Comparison of ENCODE assay signal across 16 cellular contexts in the genomic region with DNA sequence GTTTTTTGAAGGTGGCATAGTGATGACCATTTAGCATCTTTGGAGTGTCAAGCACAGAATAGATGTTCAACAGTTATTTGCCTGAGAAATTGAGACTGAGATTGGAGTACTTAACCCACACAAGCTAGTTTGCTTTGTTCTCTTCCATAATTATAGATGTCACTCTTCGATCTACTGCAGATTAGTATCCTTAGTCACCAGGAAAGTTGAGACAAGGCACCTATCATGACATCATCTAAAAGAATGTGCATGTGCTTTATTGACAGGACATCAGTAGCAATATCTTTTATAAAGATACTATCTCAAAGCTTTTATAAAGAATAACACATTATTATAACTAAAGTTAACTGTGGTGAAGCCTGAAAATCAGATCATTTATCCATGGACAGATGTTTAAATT. TPM values are rescaled to one million over a fixed set of nuclear protein-coding genes. Genes with fewer than 3 reads are reported as not detected.
DNase-seq lines count a peak whose midpoint lies in the region; ATAC-seq and TF ChIP-seq lines count a peak whose summit lies in the region.
"Had no signal": no experiment of that assay in that cellular context is flagged by ENCODE, and none has a peak within 500 bp of the region (broad histone marks: within the 10 kb centered on the region; RNA-seq: fewer than 3 reads in every experiment).

No MANE protein-coding gene starts in this region.

- CTCF ChIA-PET in HEK293T (lab: Yijun Ruan, JAX) (no interaction called here), SK-N-SH (lab: Yijun Ruan, JAX) (interaction anchor here (1.5 to 1.9 kb wide), 2 partner anchors 11 to 79 kb away, joined by 4 to 5 read pairs; no protein-coding TSS in a partner anchor)

- 79% methylated on average over 1 of the region's 1 CpG for WGBS in SK-N-SH (ENCODE audit: low lambda C conversion rate)

- no peak for TF ChIP-seq RAD21 in SK-N-SH (IDR thresholded peaks at IDR 0.05; ENCODE audit: low read length)

- H3K36me3 ChIP-seq in SK-N-SH (replicated peaks in 1 of 2; ENCODE audit: control insufficient read depth in 1 of 2, insufficient read depth in 2 of 2, low read length in 1 of 2) = no peaks in the 10 kb centered on the region
- H3K36me3 ChIP-seq: BE2C had no signal

- H3K27me3 ChIP-seq in SK-N-SH (ENCODE audit: insufficient read depth) = no peaks in the 10 kb centered on the region
- H3K27me3 ChIP-seq: BE2C had no signal

- H2AFZ ChIP-seq in SK-N-SH (ENCODE audit: low read depth) = no peak overlapping the region
- H2AFZ ChIP-seq: GM23338 had no signal

- no peak for ATAC-seq in HG03135 (IDR thresholded peaks at IDR 0.05; ENCODE audit: unreplicated experiment)
- ATAC-seq in GM19351 (IDR thresholded peaks at IDR 0.05; ENCODE audit: unreplicated experiment) = no peak
- ATAC-seq: A549, GM23338 had no signal

- H4K20me1 ChIP-seq in SK-N-SH (ENCODE audit: insufficient read depth) = no peaks in the 10 kb centered on the region

- DNase-seq in NCI-H748 (lab: John Stamatoyannopoulos, UW; ENCODE audit: unreplicated experiment) (peak; percentile 1), NCI-H748 treated with DMSO at 0.1 percent for 48 hours (lab: John Stamatoyannopoulos, UW) (no peak), HEK293T (ENCODE audit: extremely low spot score) (no peak), SK-N-SH (no peak), epithelial cell of esophagus (ENCODE audit: low read depth) (peak; percentile 36)
- DNase-seq in NK-92 treated with Interleukin-12 subunit alpha and Interleukin-12 subunit beta, amount 100 ng/mL, for 24 hours (lab: John Stamatoyannopoulos, UW) = no peak
- DNase-seq: BE2C; CD4-positive, alpha-beta memory T cell; DND-41; GDM1; H7 had no signal

- POLR2A ChIA-PET in HEK293T (lab: Yijun Ruan, JAX) (no interaction called here), SK-N-SH (lab: Yijun Ruan, JAX) (no interaction called here)

- H3K79me2 ChIP-seq in SK-N-SH (ENCODE audit: insufficient read depth) = no peaks in the 10 kb centered on the region

- H3K4me2 ChIP-seq in SK-N-SH = no peak overlapping the region
- H3K4me2 ChIP-seq: A549, GM23338 had no signal

- H3K9ac ChIP-seq in SK-N-SH = no peak overlapping the region

- H3K9me2 ChIP-seq in SK-N-SH = no peaks in the 10 kb centered on the region

- no peaks in the 10 kb centered on the region for H3F3A ChIP-seq in SK-N-SH (replicated peaks; ENCODE audit: insufficient read depth)

- H3K4me3 ChIP-seq in SK-N-SH (ENCODE audit: low read depth in 2 of 2, low read length in 1 of 2) (no peak overlapping the region), epithelial cell of esophagus (ENCODE audit: low read length) (no peak overlapping the region)
- H3K4me3 ChIP-seq: A549, GM23338 had no signal

- TF ChIP-seq CTCF in SK-N-SH (IDR thresholded peaks at IDR 0.05) (no peak), epithelial cell of esophagus (IDR thresholded peaks at IDR 0.05; ENCODE audit: insufficient read depth, low read depth, low read length, missing control alignments) (no peak)

- TF ChIP-seq EP300 in SK-N-SH (IDR thresholded peaks at IDR 0.05; ENCODE audit: borderline replicate concordance in 1 of 2, low read depth in 1 of 2, low read length in 1 of 2) = no peak

- H3K9me3 ChIP-seq in SK-N-SH = no peaks in the 10 kb centered on the region
- H3K9me3 ChIP-seq: A549, BE2C had no signal

- H3K4me1 ChIP-seq in SK-N-SH (ENCODE audit: control insufficient read depth in 1 of 2, insufficient read depth in 2 of 2, low read depth in 1 of 2, low read length in 1 of 2) = no peaks in the 10 kb centered on the region; a peak in 1 of 4 replicates
- H3K4me1 ChIP-seq: BE2C had no signal

- H3K27ac ChIP-seq in SK-N-SH (ENCODE audit: low read depth in 2 of 2, low read length in 1 of 2) = no peak overlapping the region
- H3K27ac ChIP-seq: A549, C4-2B had no signal

TF ChIP-seq in HEK293T, 16 proteins besides CTCF, POLR2A, EP300 and RAD21:
- peak; percentile 34; the same call in 1 of the 2 replicates for TF ChIP-seq PKNOX1 (IDR thresholded peaks at IDR 0.05)
- TF ChIP-seq FOXA1 (IDR thresholded peaks at IDR 0.05) = no peak
TF ChIP-seq in HEK293T: peak in this region for 1.

TF ChIP-seq in SK-N-SH, 30 proteins besides CTCF, POLR2A, EP300 and RAD21:
- TF ChIP-seq, protein P1, sequence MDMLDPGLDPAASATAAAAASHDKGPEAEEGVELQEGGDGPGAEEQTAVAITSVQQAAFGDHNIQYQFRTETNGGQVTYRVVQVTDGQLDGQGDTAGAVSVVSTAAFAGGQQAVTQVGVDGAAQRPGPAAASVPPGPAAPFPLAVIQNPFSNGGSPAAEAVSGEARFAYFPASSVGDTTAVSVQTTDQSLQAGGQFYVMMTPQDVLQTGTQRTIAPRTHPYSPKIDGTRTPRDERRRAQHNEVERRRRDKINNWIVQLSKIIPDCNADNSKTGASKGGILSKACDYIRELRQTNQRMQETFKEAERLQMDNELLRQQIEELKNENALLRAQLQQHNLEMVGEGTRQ (IDR thresholded peaks at IDR 0.05; ENCODE audit: borderline replicate concordance, low read depth, low read length) = no peak
- 0 out of 2 replicates have a peak, but pooled peaks have one; percentile 15 for TF ChIP-seq TEAD4 (IDR thresholded peaks at IDR 0.05; ENCODE audit: borderline replicate concordance, insufficient read depth)
- no peak for TF ChIP-seq FOSL2 (IDR thresholded peaks at IDR 0.05; ENCODE audit: borderline replicate concordance, low read depth)
- peak; percentile 22; the same call in 1 of the 2 replicates for TF ChIP-seq PBX3 (IDR thresholded peaks at IDR 0.05)
TF ChIP-seq in SK-N-SH: peak in this region for 2.

RNA-seq across cellular contexts. Expression of gene VRK2, which starts 6.4 kb away (rescaled TPM):
- not detected in 2 replicates for polyA plus RNA-seq in SK-N-SH (2012; rRNA removed)
- 0.01 TPM in 1 of 2 replicates, not detected in the other for polyA plus RNA-seq in SK-N-SH (2012; cell fraction: cytosol; rRNA removed)
- polyA plus RNA-seq in SK-N-SH (2012; cell fraction: nucleus; rRNA removed) = not detected in 2 replicates

Comparison
In these comparisons a context has a peak if more than half of its experiments do, and no peak if none do; other contexts are left out.
1. DNase-seq: peak in NCI-H748 (single experiment) and epithelial cell of esophagus (single experiment); none in NCI-H748 treated with DMSO at 0.1 percent for 48 hours (single experiment), HEK293T (single experiment), SK-N-SH (single experiment) and NK-92 treated with Interleukin-12 subunit alpha and Interleukin-12 subunit beta, amount 100 ng/mL, for 24 hours (single experiment).